Comparison of ENCODE assay signal across 26 cellular contexts in genomic region chr14:30868736-30869135, GRCh38.
"Had no signal": no experiment of that assay in that cellular context is flagged by ENCODE, and none has a peak within 500 bp of the region (broad histone marks: within the 10 kb centered on the region; RNA-seq: fewer than 3 reads in every experiment).

No MANE protein-coding gene starts in this region.

- H3K4me3 ChIP-seq: stomach, suprapubic skin, testis, thoracic aorta, thyroid gland, tibial artery, tibial nerve, transverse colon, upper lobe of left lung, upper lobe of right lung, uterus, vagina had no signal

- H3K27me3 ChIP-seq: testis, thyroid gland, uterus, vagina had no signal

- DNase-seq: stimulated activated CD4-positive, alpha-beta T cell treated with anti-CD3 and anti-CD28 coated beads, Interleukin-2, amount 100 ng/mL, for 48 hours; stimulated activated CD4-positive, alpha-beta T cell treated with anti-CD3 and anti-CD28 coated beads, Interleukin-4, amount 100 ng/mL, for 1 hour; stimulated activated CD4-positive, alpha-beta T cell treated with anti-CD3 and anti-CD28 coated beads, Interleukin-4, amount 100 ng/mL, for 24 hours; stimulated activated CD4-positive, alpha-beta T cell treated with anti-CD3 and anti-CD28 coated beads, Interleukin-4, amount 100 ng/mL, for 4 hours; stimulated activated CD8-positive, alpha-beta memory T cell treated with anti-CD3 and anti-CD28 coated beads, Interleukin-4, amount 100 ng/mL, for 48 hours; stimulated activated naive B cell treated with anti-CD40 and anti-IgM and Interleukin-4, amounts not matched to agents 10 μg/mL and 1 μg/mL and 100 μg/mL, for 72 hours; stimulated activated naive CD4-positive, alpha-beta T cell; stimulated activated naive CD4-positive, alpha-beta T cell treated with Interleukin-2 at 50 U/mL for 16 hours; stimulated activated naive CD8-positive, alpha-beta T cell treated with anti-CD3 and anti-CD28 coated beads, Interleukin-15, amount 100 ng/mL, for 72 hours; stimulated activated naive CD8-positive, alpha-beta T cell treated with anti-CD3 and anti-CD28 coated beads, Interleukin-15, Interleukin-2, amounts not matched to agents 100 U/mL and 50 U/mL, for 24 hours; stomach; substantia nigra; testis; thyroid gland; tibial artery; transverse colon; upper lobe of left lung; upper lobe of right lung; uterus had no signal

- ATAC-seq: stimulated activated effector memory CD8-positive, alpha-beta T cell treated with anti-CD3 and anti-CD28 coated beads, Interleukin-12 subunit alpha, Interleukin-12 subunit beta, amount 100 ng/mL, for 72 hours; stimulated activated memory B cell treated with anti-CD40 and anti-IgM and Interleukin-4, amounts not matched to agents 10 μg/mL and 1 μg/mL and 100 μg/mL, for 72 hours; stimulated activated naive B cell treated with anti-CD40 and anti-IgM and Interleukin-4, amounts not matched to agents 10 μg/mL and 1 μg/mL and 100 μg/mL, for 72 hours; stimulated activated naive CD8-positive, alpha-beta T cell treated with anti-CD3 and anti-CD28 coated beads, Interleukin-15, amount 100 ng/mL, for 72 hours; stimulated activated naive CD8-positive, alpha-beta T cell treated with anti-CD3 and anti-CD28 coated beads, Interleukin-15, Interleukin-2, amounts not matched to agents 100 U/mL and 50 U/mL, for 24 hours; upper lobe of right lung had no signal

- H3K36me3 ChIP-seq: stomach, suprapubic skin, thoracic aorta, thyroid gland, tibial artery, tibial nerve, transverse colon, upper lobe of left lung, upper lobe of right lung, uterus, vagina had no signal

- H3K27ac ChIP-seq: stomach, suprapubic skin, testis, thoracic aorta, thyroid gland, tibial artery, tibial nerve, transverse colon, upper lobe of left lung, upper lobe of right lung, uterus, vagina had no signal

- H3K9me3 ChIP-seq: stomach, suprapubic skin, testis, thoracic aorta, thyroid gland, tibial artery, tibial nerve, transverse colon, upper lobe of left lung, upper lobe of right lung, uterus, vagina had no signal

- FAIRE-seq: urothelium cell line had no signal

- H3K4me1 ChIP-seq: suprapubic skin, testis, thyroid gland, tibial artery, upper lobe of right lung, uterus, vagina had no signal
